In the genomic region with DNA sequence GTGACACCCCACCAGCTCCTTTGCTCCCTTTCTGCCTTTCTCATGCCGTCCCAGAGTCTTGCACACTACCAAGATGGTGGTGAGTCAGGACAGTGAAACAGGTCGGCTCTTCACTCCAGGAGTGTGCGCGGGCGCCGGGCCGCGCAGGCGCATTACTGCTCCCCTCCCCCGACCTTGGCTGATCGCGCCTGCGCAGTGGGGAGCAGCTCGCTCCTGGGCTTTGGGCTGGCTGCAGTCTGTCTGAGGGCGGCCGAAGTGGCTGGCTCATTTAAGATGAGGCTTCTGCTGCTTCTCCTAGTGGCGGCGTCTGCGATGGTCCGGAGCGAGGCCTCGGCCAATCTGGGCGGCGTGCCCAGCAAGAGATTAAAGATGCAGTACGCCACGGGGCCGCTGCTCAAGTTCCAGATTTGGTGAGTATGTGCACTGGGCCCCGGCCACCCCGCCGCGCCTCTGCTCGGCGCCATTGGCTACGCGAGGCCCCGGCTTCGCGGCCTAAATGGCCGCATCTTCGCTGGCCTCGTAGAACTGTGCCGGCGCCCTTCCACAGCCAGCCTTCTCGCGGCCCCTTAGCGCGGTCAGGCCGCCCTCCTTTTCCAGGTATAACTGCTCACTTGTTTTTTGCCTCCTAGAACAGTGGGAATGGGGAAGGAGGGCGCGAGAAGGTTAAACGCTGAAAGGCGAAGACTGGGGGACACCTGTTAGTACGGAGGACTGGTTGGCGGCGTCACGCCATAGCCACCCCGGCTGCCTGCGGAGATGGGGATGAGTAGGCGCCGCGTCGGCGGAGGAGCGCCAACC, we compare ENCODE assay signal across 1 cellular context.
TF ChIP-seq lines count a peak whose summit lies in the region.

A gene with protein sequence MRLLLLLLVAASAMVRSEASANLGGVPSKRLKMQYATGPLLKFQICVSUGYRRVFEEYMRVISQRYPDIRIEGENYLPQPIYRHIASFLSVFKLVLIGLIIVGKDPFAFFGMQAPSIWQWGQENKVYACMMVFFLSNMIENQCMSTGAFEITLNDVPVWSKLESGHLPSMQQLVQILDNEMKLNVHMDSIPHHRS (plus strand): TSS at position 232 of the 798 bp plus-strand sequence. CDS start 42 bp downstream, at position 274.

TF ChIP-seq in GM23338, 12 proteins besides CTCF, POLR2A, EP300 and RAD21 (continued from another document):
- TF ChIP-seq, protein P1, sequence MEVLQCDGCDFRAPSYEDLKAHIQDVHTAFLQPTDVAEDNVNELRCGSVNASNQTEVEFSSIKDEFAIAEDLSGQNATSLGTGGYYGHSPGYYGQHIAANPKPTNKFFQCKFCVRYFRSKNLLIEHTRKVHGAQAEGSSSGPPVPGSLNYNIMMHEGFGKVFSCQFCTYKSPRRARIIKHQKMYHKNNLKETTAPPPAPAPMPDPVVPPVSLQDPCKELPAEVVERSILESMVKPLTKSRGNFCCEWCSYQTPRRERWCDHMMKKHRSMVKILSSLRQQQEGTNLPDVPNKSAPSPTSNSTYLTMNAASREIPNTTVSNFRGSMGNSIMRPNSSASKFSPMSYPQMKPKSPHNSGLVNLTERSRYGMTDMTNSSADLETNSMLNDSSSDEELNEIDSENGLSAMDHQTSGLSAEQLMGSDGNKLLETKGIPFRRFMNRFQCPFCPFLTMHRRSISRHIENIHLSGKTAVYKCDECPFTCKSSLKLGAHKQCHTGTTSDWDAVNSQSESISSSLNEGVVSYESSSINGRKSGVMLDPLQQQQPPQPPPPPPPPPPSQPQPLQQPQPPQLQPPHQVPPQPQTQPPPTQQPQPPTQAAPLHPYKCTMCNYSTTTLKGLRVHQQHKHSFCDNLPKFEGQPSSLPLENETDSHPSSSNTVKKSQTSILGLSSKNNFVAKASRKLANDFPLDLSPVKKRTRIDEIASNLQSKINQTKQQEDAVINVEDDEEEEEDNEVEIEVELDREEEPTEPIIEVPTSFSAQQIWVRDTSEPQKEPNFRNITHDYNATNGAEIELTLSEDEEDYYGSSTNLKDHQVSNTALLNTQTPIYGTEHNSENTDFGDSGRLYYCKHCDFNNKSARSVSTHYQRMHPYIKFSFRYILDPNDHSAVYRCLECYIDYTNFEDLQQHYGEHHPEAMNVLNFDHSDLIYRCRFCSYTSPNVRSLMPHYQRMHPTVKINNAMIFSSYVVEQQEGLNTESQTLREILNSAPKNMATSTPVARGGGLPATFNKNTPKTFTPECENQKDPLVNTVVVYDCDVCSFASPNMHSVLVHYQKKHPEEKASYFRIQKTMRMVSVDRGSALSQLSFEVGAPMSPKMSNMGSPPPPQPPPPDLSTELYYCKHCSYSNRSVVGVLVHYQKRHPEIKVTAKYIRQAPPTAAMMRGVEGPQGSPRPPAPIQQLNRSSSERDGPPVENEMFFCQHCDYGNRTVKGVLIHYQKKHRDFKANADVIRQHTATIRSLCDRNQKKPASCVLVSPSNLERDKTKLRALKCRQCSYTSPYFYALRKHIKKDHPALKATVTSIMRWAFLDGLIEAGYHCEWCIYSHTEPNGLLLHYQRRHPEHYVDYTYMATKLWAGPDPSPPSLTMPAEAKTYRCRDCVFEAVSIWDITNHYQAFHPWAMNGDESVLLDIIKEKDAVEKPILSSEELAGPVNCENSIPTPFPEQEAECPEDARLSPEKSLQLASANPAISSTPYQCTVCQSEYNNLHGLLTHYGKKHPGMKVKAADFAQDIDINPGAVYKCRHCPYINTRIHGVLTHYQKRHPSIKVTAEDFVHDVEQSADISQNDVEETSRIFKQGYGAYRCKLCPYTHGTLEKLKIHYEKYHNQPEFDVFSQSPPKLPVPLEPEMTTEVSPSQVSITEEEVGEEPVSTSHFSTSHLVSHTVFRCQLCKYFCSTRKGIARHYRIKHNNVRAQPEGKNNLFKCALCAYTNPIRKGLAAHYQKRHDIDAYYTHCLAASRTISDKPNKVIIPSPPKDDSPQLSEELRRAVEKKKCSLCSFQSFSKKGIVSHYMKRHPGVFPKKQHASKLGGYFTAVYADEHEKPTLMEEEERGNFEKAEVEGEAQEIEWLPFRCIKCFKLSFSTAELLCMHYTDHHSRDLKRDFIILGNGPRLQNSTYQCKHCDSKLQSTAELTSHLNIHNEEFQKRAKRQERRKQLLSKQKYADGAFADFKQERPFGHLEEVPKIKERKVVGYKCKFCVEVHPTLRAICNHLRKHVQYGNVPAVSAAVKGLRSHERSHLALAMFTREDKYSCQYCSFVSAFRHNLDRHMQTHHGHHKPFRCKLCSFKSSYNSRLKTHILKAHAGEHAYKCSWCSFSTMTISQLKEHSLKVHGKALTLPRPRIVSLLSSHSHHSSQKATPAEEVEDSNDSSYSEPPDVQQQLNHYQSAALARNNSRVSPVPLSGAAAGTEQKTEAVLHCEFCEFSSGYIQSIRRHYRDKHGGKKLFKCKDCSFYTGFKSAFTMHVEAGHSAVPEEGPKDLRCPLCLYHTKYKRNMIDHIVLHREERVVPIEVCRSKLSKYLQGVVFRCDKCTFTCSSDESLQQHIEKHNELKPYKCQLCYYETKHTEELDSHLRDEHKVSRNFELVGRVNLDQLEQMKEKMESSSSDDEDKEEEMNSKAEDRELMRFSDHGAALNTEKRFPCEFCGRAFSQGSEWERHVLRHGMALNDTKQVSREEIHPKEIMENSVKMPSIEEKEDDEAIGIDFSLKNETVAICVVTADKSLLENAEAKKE (CRISPR knock-in tag; IDR thresholded peaks at IDR 0.05), result no peak
- TF ChIP-seq CREB1 (CRISPR knock-in tag; IDR thresholded peaks at IDR 0.05; ENCODE audit: low read depth) (peak; percentile 35; the same call in 1 of the 2 replicates), JUNB (IDR thresholded peaks at IDR 0.05; ENCODE audit: unreplicated experiment) (no peak), ZNF331 (CRISPR knock-in tag; IDR thresholded peaks at IDR 0.05; ENCODE audit: low read depth) (no peak), NANOG (IDR thresholded peaks at IDR 0.05; ENCODE audit: borderline replicate concordance) (no peak), EZH2 (IDR thresholded peaks at IDR 0.05; ENCODE audit: low read depth, unreplicated experiment) (no peak), ZNF114 (CRISPR knock-in tag; IDR thresholded peaks at IDR 0.05) (no peak), EZH2phosphoT487 (IDR thresholded peaks at IDR 0.05; ENCODE audit: unreplicated experiment) (no peak)
- TF ChIP-seq, protein P2, sequence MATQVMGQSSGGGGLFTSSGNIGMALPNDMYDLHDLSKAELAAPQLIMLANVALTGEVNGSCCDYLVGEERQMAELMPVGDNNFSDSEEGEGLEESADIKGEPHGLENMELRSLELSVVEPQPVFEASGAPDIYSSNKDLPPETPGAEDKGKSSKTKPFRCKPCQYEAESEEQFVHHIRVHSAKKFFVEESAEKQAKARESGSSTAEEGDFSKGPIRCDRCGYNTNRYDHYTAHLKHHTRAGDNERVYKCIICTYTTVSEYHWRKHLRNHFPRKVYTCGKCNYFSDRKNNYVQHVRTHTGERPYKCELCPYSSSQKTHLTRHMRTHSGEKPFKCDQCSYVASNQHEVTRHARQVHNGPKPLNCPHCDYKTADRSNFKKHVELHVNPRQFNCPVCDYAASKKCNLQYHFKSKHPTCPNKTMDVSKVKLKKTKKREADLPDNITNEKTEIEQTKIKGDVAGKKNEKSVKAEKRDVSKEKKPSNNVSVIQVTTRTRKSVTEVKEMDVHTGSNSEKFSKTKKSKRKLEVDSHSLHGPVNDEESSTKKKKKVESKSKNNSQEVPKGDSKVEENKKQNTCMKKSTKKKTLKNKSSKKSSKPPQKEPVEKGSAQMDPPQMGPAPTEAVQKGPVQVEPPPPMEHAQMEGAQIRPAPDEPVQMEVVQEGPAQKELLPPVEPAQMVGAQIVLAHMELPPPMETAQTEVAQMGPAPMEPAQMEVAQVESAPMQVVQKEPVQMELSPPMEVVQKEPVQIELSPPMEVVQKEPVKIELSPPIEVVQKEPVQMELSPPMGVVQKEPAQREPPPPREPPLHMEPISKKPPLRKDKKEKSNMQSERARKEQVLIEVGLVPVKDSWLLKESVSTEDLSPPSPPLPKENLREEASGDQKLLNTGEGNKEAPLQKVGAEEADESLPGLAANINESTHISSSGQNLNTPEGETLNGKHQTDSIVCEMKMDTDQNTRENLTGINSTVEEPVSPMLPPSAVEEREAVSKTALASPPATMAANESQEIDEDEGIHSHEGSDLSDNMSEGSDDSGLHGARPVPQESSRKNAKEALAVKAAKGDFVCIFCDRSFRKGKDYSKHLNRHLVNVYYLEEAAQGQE (IDR thresholded peaks at IDR 0.05; ENCODE audit: unreplicated experiment), result no peak
- TF ChIP-seq, protein P3, sequence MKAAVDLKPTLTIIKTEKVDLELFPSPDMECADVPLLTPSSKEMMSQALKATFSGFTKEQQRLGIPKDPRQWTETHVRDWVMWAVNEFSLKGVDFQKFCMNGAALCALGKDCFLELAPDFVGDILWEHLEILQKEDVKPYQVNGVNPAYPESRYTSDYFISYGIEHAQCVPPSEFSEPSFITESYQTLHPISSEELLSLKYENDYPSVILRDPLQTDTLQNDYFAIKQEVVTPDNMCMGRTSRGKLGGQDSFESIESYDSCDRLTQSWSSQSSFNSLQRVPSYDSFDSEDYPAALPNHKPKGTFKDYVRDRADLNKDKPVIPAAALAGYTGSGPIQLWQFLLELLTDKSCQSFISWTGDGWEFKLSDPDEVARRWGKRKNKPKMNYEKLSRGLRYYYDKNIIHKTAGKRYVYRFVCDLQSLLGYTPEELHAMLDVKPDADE (IDR thresholded peaks at IDR 0.05), result 0 out of 2 replicates have a peak, but pooled peaks have one; percentile 33
